In the genomic region with DNA sequence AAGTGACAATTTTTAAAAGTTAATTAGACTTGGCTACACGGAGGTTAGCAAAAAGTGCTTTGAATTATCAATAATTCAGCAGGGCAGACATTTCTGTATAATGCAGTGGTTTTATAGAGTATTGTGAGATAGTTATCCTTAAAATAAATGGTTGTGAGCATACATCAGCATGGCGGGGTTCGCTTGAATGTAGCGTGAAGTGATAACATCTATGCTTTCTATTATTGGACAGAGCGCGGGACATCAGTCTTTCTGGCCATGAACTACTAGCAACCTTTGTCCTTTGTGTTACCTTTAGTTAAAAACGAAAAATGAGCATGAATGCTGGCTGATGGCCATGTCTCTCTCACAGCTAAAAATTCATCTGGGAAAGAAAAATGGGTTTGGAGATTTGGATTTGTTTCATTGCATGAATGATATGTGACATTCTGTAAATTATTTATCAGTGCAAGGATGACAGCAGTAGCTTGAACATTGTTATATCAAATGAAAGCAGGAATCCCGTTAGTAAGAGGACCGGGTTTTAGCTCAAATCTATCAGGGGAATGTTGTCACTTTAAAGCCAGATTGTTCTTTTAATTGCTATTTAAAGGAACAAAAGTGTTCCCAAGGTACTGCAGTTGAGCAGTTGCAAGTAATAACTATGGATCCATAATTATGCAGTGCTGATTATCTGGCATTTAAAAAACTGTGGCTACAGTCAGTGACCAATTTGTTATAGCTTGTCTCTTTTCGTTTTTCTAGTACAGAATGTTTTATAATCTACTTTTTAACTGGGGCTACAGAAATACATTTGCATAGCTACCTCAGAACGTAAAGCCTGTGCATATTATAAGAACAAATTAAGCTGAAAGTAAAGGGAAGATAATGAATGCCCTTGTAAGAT, we compare ENCODE assay signal across 18 cellular contexts.
A peak's percentile ranks its signal among the peaks of the same experiment; 100 is the strongest.
DNase-seq lines count a peak whose midpoint lies in the region; TF ChIP-seq lines count a peak whose summit lies in the region.
"Had no signal": no experiment of that assay in that cellular context is flagged by ENCODE, and none has a peak within 500 bp of the region (broad histone marks: within the 10 kb centered on the region; RNA-seq: fewer than 3 reads in every experiment).

No MANE protein-coding gene starts in this region.

- H3K27me3 ChIP-seq in BE2C: no peaks in the 10 kb centered on the region
- no peaks in the 10 kb centered on the region for H3K27me3 ChIP-seq in liver (ENCODE audit: control insufficient read depth in 4 of 4, insufficient read depth in 4 of 4, low read length in 3 of 4)
- H3K27me3 ChIP-seq in tibial nerve: no peaks in the 10 kb centered on the region
- H3K27me3 ChIP-seq: foreskin keratinocyte had no signal

- DNase-seq in BE2C (no peak), HT-29 (ENCODE audit: low spot score) (peak; percentile 29), caudate nucleus (lab: John Stamatoyannopoulos, UW) (no peak), LoVo (ENCODE audit: low spot score) (no peak), DMS53 (lab: John Stamatoyannopoulos, UW) (no peak), DMS53 treated with DMSO at 0.1 percent for 48 hours (lab: John Stamatoyannopoulos, UW; ENCODE audit: unreplicated experiment) (no peak), tibial nerve (ENCODE audit: low spot score in 2 of 2) (no peak)
- DNase-seq: activated CD4-positive, alpha-beta T cell treated with anti-CD3 and anti-CD28 coated beads, Interleukin-2, amount 10 ng/mL, durations not matched to agents 7 days and 5 days; DMS153; foreskin keratinocyte; hippocampal formation; KBM-7; midbrain; NCI-H1930; psoas muscle; stimulated activated CD4-positive, alpha-beta T cell treated with anti-CD3 and anti-CD28 coated beads, Interleukin-4, amount 100 ng/mL, for 4 hours had no signal

- WGBS in liver: 28% methylated on average over 11 of the region's 11 CpGs
- 38% methylated on average over 11 of the region's 11 CpGs for WGBS in tibial nerve, 2 donors

- H3K4me3 ChIP-seq in BE2C (ENCODE audit: low read depth, low read length): peak overlapping the region; percentile 28
- peak overlapping the region in 2 of 3 donors; percentile 20 to 45 for H3K4me3 ChIP-seq in liver (ENCODE audit: low read depth in 1 of 3, low read length in 3 of 3)
- no peak overlapping the region for H3K4me3 ChIP-seq in tibial nerve
- H3K4me3 ChIP-seq: psoas muscle had no signal

- TF ChIP-seq EP300 in tibial nerve (IDR thresholded peaks at IDR 0.05): no peak

- H3K36me3 ChIP-seq in BE2C: no peaks in the 10 kb centered on the region
- no peaks in the 10 kb centered on the region for H3K36me3 ChIP-seq in liver (ENCODE audit: control insufficient read depth in 4 of 4, insufficient read depth in 3 of 4, low read depth in 1 of 4, low read length in 3 of 4)
- no peaks in the 10 kb centered on the region for H3K36me3 ChIP-seq in tibial nerve

- H3K9ac ChIP-seq in liver (ENCODE audit: low read depth in 1 of 2, low read length in 2 of 2): peak overlapping the region in 1 of 2 donors; percentile 33

- peak; percentile 20 to 34 for TF ChIP-seq RAD21 in liver (IDR thresholded peaks at IDR 0.05)

- H3K27ac ChIP-seq in caudate nucleus (ENCODE audit: low read depth, low read length) (peak overlapping the region; percentile 9), liver (ENCODE audit: low read depth in 1 of 2, low read length in 2 of 2) (no peak overlapping the region), tibial nerve (no peak overlapping the region)
- H3K27ac ChIP-seq: foreskin keratinocyte, psoas muscle, RWPE1 had no signal

- H3K9me3 ChIP-seq in BE2C (no peaks in the 10 kb centered on the region), liver (ENCODE audit: control insufficient read depth in 4 of 4, low read length in 3 of 4) (no peaks in the 10 kb centered on the region), tibial nerve (no peaks in the 10 kb centered on the region)
- H3K9me3 ChIP-seq: psoas muscle had no signal

- peaks cover 9% of the 10 kb centered on the region for H3K4me1 ChIP-seq in BE2C
- H3K4me1 ChIP-seq in liver (ENCODE audit: control insufficient read depth in 4 of 4, insufficient read depth in 4 of 4, low read length in 3 of 4): peaks cover 0 to 14% (median 6%) of the 10 kb centered on the region in 4 donors
- peaks cover 0 to 27% (median 0%) of the 10 kb centered on the region in 4 donors for H3K4me1 ChIP-seq in tibial nerve
- H3K4me1 ChIP-seq: foreskin keratinocyte had no signal

- TF ChIP-seq CTCF in BE2C (IDR thresholded peaks at IDR 0.05; ENCODE audit: low read depth, low read length) (no peak), liver (IDR thresholded peaks at IDR 0.05; ENCODE audit: low read depth, low read length, missing input control) (no peak), tibial nerve (IDR thresholded peaks at IDR 0.05) (no peak)

- no peak for TF ChIP-seq POLR2A in tibial nerve (IDR thresholded peaks at IDR 0.05)

TF ChIP-seq in liver, 16 proteins besides CTCF, POLR2A, EP300 and RAD21:
- TF ChIP-seq, protein P1, sequence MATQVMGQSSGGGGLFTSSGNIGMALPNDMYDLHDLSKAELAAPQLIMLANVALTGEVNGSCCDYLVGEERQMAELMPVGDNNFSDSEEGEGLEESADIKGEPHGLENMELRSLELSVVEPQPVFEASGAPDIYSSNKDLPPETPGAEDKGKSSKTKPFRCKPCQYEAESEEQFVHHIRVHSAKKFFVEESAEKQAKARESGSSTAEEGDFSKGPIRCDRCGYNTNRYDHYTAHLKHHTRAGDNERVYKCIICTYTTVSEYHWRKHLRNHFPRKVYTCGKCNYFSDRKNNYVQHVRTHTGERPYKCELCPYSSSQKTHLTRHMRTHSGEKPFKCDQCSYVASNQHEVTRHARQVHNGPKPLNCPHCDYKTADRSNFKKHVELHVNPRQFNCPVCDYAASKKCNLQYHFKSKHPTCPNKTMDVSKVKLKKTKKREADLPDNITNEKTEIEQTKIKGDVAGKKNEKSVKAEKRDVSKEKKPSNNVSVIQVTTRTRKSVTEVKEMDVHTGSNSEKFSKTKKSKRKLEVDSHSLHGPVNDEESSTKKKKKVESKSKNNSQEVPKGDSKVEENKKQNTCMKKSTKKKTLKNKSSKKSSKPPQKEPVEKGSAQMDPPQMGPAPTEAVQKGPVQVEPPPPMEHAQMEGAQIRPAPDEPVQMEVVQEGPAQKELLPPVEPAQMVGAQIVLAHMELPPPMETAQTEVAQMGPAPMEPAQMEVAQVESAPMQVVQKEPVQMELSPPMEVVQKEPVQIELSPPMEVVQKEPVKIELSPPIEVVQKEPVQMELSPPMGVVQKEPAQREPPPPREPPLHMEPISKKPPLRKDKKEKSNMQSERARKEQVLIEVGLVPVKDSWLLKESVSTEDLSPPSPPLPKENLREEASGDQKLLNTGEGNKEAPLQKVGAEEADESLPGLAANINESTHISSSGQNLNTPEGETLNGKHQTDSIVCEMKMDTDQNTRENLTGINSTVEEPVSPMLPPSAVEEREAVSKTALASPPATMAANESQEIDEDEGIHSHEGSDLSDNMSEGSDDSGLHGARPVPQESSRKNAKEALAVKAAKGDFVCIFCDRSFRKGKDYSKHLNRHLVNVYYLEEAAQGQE (IDR thresholded peaks at IDR 0.05): no peak
- TF ChIP-seq SP1 (IDR thresholded peaks at IDR 0.05) (peak; percentile 38), HNF4A (conservative IDR thresholded peaks at IDR 0.05) (peak; percentile 32 to 41), JUND (IDR thresholded peaks at IDR 0.05) (peak in 1 of 2 donors; percentile 24), EGR1 (IDR thresholded peaks at IDR 0.05; ENCODE audit: low read depth in 2 of 2) (no peak), HNF4G (IDR thresholded peaks at IDR 0.05) (no peak), YY1 (IDR thresholded peaks at IDR 0.05) (peak; percentile 37), RXRA (IDR thresholded peaks at IDR 0.05) (peak; percentile 93 to 96), GABPA (IDR thresholded peaks at IDR 0.05 in 1 of 2, conservative IDR thresholded peaks at IDR 0.05 in 1 of 2) (no peak), NR2F2 (IDR thresholded peaks at IDR 0.05) (no peak), TAF1 (conservative IDR thresholded peaks at IDR 0.05) (no peak), FOXA2 (IDR thresholded peaks at IDR 0.05) (no peak), FOXA1 (IDR thresholded peaks at IDR 0.05) (no peak)
- TF ChIP-seq, protein P2, sequence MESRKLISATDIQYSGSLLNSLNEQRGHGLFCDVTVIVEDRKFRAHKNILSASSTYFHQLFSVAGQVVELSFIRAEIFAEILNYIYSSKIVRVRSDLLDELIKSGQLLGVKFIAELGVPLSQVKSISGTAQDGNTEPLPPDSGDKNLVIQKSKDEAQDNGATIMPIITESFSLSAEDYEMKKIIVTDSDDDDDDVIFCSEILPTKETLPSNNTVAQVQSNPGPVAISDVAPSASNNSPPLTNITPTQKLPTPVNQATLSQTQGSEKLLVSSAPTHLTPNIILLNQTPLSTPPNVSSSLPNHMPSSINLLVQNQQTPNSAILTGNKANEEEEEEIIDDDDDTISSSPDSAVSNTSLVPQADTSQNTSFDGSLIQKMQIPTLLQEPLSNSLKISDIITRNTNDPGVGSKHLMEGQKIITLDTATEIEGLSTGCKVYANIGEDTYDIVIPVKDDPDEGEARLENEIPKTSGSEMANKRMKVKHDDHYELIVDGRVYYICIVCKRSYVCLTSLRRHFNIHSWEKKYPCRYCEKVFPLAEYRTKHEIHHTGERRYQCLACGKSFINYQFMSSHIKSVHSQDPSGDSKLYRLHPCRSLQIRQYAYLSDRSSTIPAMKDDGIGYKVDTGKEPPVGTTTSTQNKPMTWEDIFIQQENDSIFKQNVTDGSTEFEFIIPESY (IDR thresholded peaks at IDR 0.05): no peak
- TF ChIP-seq, protein P3, sequence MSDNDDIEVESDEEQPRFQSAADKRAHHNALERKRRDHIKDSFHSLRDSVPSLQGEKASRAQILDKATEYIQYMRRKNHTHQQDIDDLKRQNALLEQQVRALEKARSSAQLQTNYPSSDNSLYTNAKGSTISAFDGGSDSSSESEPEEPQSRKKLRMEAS (IDR thresholded peaks at IDR 0.05): no peak
- TF ChIP-seq, protein P4, sequence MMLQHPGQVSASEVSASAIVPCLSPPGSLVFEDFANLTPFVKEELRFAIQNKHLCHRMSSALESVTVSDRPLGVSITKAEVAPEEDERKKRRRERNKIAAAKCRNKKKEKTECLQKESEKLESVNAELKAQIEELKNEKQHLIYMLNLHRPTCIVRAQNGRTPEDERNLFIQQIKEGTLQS (IDR thresholded peaks at IDR 0.05): no peak
TF ChIP-seq in liver: peak in this region for 5.

Comparison
In these comparisons a context has a peak if more than half of its experiments do, and no peak if none do; other contexts are left out.
1. H3K4me3 ChIP-seq: peak in BE2C (single experiment) and liver (2 of 3); none in tibial nerve (0 of 4).